ENCODE assay signal across 1 cellular context in genomic region chr20:48706710-48707339, GRCh38.
TF ChIP-seq lines count a peak whose summit lies in the region.

No MANE protein-coding gene starts in this region.

TF ChIP-seq in SK-N-SH, 30 proteins besides CTCF, POLR2A, EP300 and RAD21 (continued from another document):
- TF ChIP-seq REST (IDR thresholded peaks at IDR 0.05; ENCODE audit: low read depth, low read length) (no peak), NRF1 (IDR thresholded peaks at IDR 0.05; ENCODE audit: low read depth, low read length) (no peak), YY1 (IDR thresholded peaks at IDR 0.05; ENCODE audit: low read depth) (no peak), SMC3 (IDR thresholded peaks at IDR 0.05; ENCODE audit: low read depth, low read length) (no peak), ZBTB33 (IDR thresholded peaks at IDR 0.05; ENCODE audit: borderline replicate concordance, low read depth) (no peak), RXRA (IDR thresholded peaks at IDR 0.05; ENCODE audit: borderline replicate concordance, low read depth) (no peak)
